In the genomic region with DNA sequence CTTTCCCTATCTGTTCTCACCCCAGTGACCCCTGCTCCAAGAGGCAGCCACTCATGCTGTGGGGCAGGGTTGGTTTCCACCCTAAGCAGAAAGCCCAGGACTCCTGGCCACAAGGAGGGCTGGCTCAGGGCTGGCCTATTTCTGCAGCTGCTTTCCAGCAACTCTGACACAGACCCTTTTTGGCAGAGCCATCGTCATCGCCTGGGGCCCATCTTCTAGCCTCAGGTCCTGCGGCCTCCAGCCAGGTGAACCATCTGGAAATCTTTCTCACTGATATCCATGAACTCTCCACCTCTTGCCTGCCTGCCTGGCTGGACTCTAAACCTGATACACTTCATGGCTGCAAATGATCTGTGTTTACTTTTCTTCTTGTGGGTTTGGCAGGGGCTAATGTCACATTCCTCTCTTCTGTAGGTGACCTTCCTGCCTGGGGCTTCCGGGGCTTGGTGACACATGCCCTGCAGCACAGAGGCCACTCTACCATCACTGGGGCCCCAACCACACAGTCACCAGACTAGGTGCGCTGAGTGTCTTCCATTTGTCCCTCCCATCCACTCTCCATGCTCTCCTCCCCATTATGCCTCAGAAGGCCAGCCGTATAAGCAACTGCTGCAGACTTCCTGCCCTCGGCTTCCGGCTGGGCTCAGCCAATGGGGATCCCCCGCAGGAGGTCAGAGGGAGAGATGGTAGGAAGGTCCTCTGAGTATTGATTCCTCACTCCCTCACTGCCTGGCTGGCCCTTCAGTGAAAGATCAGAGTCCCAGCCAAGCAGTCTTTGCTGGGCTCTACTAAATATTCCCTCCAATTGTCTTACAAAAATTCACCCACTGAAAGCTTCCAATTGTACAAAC, we compare ENCODE assay signal across 19 cellular contexts. TPM values are rescaled to one million over a fixed set of nuclear protein-coding genes. Genes with fewer than 3 reads are reported as not detected.
DNase-seq lines count a peak whose midpoint lies in the region; ATAC-seq, FAIRE-seq and TF ChIP-seq lines count a peak whose summit lies in the region.
"Had no signal": no experiment of that assay in that cellular context is flagged by ENCODE, and none has a peak within 500 bp of the region (broad histone marks: within the 10 kb centered on the region; RNA-seq: fewer than 3 reads in every experiment).

No MANE protein-coding gene starts in this region.

- no peaks in the 10 kb centered on the region for H3K9me3 Mint-ChIP-seq in activated naive CD4-positive, alpha-beta T cell treated with anti-CD3 and anti-CD28 coated beads, Interleukin-2, amount 50 U/mL, for 72 hours
- H3K9me3 Mint-ChIP-seq: activated naive CD8-positive, alpha-beta T cell treated with anti-CD3 and anti-CD28 coated beads, Interleukin-2, amount 10 ng/mL, durations not matched to agents 7 days and 5 days; effector memory CD8-positive, alpha-beta T cell had no signal

- H3K36me3 ChIP-seq in left lung (no peaks in the 10 kb centered on the region), upper lobe of right lung (no peaks in the 10 kb centered on the region)

- DNase-seq in activated naive CD4-positive, alpha-beta T cell treated with anti-CD3 and anti-CD28 coated beads, Interleukin-2, amount 50 U/mL, for 72 hours (ENCODE audit: low spot score in 2 of 2), result no peak
- DNase-seq in activated naive CD4-positive, alpha-beta T cell treated with Interleukin-2 at 50 U/mL for 16 hours, result no peak
- peak; percentile 81 for DNase-seq in RCC 7860 (ENCODE audit: low spot score)
- peak; percentile 45 to 76 for DNase-seq in left lung
- DNase-seq in upper lobe of right lung, result peak; percentile 69
- DNase-seq in SIG-M5 treated with dmso at 0.1 percent for 504 hours (lab: John Stamatoyannopoulos, UW; ENCODE audit: unreplicated experiment), result no peak
- DNase-seq in T-helper 9 cell, result no peak
- DNase-seq: activated naive CD8-positive, alpha-beta T cell treated with anti-CD3 and anti-CD28 coated beads, Interleukin-2, amount 10 ng/mL, durations not matched to agents 7 days and 5 days; effector memory CD8-positive, alpha-beta T cell; mammary epithelial cell; NCI-H1436; retina; stimulated activated CD4-positive, alpha-beta T cell treated with anti-CD3 and anti-CD28 coated beads, Interleukin-1b, Interleukin-23, amount 100 ng/mL, for 48 hours; testis had no signal

- no peaks in the 10 kb centered on the region for H3K36me3 Mint-ChIP-seq in activated naive CD4-positive, alpha-beta T cell treated with anti-CD3 and anti-CD28 coated beads, Interleukin-2, amount 50 U/mL, for 72 hours
- H3K36me3 Mint-ChIP-seq: activated naive CD8-positive, alpha-beta T cell treated with anti-CD3 and anti-CD28 coated beads, Interleukin-2, amount 10 ng/mL, durations not matched to agents 7 days and 5 days had no signal

- no peaks in the 10 kb centered on the region for H3K27me3 ChIP-seq in left lung
- H3K27me3 ChIP-seq in upper lobe of right lung, result no peaks in the 10 kb centered on the region
- H3K27me3 ChIP-seq: testis had no signal

- peak overlapping the region; percentile 25 to 30 for H3K27ac ChIP-seq in left lung
- H3K27ac ChIP-seq in upper lobe of right lung, result no peak overlapping the region
- H3K27ac ChIP-seq: C4-2B, RWPE1, testis had no signal

- H3K4me3 ChIP-seq in left lung, result no peak overlapping the region
- no peak overlapping the region for H3K4me3 ChIP-seq in upper lobe of right lung
- H3K4me3 ChIP-seq: testis had no signal

- H3K9me3 ChIP-seq in left lung (no peaks in the 10 kb centered on the region), upper lobe of right lung (no peaks in the 10 kb centered on the region)
- H3K9me3 ChIP-seq: testis had no signal

- no peak for FAIRE-seq in RCC 7860 (lab: Jason Lieb, UNC)
- FAIRE-seq: A204.1, GM12891 had no signal

- no peak for ATAC-seq in activated naive CD4-positive, alpha-beta T cell treated with anti-CD3 and anti-CD28 coated beads, Interleukin-2, amount 50 U/mL, for 72 hours
- peak; percentile 78 for ATAC-seq in left lung
- ATAC-seq in upper lobe of right lung, result peak; percentile 85
- no peak for ATAC-seq in GM21528 (IDR thresholded peaks at IDR 0.05; ENCODE audit: low FRiP score, unreplicated experiment)
- ATAC-seq: effector memory CD8-positive, alpha-beta T cell had no signal

- peaks cover 5 to 26% of the 10 kb centered on the region in 2 donors for H3K4me1 ChIP-seq in left lung
- peaks cover 28% of the 10 kb centered on the region for H3K4me1 ChIP-seq in upper lobe of right lung
- H3K4me1 ChIP-seq: testis had no signal

- intact Hi-C loops in left lung (cut with DNase I), result no loop called here
- intact Hi-C loops in upper lobe of right lung (cut with DNase I), result no loop called here

- TF ChIP-seq CTCF in left lung (IDR thresholded peaks at IDR 0.05), result no peak
- TF ChIP-seq CTCF in upper lobe of right lung (IDR thresholded peaks at IDR 0.05), result no peak

- H3K27ac Mint-ChIP-seq in activated naive CD4-positive, alpha-beta T cell treated with anti-CD3 and anti-CD28 coated beads, Interleukin-2, amount 50 U/mL, for 72 hours, result peak overlapping the region; percentile 2 to 52
- H3K27ac Mint-ChIP-seq: activated naive CD8-positive, alpha-beta T cell treated with anti-CD3 and anti-CD28 coated beads, Interleukin-2, amount 10 ng/mL, durations not matched to agents 7 days and 5 days; effector memory CD8-positive, alpha-beta T cell had no signal

RNA-seq across cellular contexts. Expression of a gene that starts 9.7 kb away (rescaled TPM):
- 10 to 100 TPM; 54.7 to 61.9 TPM for total RNA-seq in activated naive CD4-positive, alpha-beta T cell treated with anti-CD3 and anti-CD28 coated beads, Interleukin-2, amount 50 U/mL, for 72 hours
- total RNA-seq in left lung (10 to 100 TPM; 44.4 to 47.2 TPM), upper lobe of right lung (40.9 TPM)

Comparison
In these comparisons a context has a peak if more than half of its experiments do, and no peak if none do; other contexts are left out.
1. ATAC-seq: peak in left lung (single experiment) and upper lobe of right lung (single experiment); none in activated naive CD4-positive, alpha-beta T cell treated with anti-CD3 and anti-CD28 coated beads, Interleukin-2, amount 50 U/mL, for 72 hours (0 of 2) and GM21528 (single experiment).
2. DNase-seq: peak in RCC 7860 (single experiment), left lung (2 of 2) and upper lobe of right lung (single experiment); none in activated naive CD4-positive, alpha-beta T cell treated with anti-CD3 and anti-CD28 coated beads, Interleukin-2, amount 50 U/mL, for 72 hours (0 of 2), activated naive CD4-positive, alpha-beta T cell treated with Interleukin-2 at 50 U/mL for 16 hours (single experiment), SIG-M5 treated with dmso at 0.1 percent for 504 hours (single experiment) and T-helper 9 cell (single experiment).